Comparison of ENCODE assay signal across 8 cellular contexts in the genomic region with DNA sequence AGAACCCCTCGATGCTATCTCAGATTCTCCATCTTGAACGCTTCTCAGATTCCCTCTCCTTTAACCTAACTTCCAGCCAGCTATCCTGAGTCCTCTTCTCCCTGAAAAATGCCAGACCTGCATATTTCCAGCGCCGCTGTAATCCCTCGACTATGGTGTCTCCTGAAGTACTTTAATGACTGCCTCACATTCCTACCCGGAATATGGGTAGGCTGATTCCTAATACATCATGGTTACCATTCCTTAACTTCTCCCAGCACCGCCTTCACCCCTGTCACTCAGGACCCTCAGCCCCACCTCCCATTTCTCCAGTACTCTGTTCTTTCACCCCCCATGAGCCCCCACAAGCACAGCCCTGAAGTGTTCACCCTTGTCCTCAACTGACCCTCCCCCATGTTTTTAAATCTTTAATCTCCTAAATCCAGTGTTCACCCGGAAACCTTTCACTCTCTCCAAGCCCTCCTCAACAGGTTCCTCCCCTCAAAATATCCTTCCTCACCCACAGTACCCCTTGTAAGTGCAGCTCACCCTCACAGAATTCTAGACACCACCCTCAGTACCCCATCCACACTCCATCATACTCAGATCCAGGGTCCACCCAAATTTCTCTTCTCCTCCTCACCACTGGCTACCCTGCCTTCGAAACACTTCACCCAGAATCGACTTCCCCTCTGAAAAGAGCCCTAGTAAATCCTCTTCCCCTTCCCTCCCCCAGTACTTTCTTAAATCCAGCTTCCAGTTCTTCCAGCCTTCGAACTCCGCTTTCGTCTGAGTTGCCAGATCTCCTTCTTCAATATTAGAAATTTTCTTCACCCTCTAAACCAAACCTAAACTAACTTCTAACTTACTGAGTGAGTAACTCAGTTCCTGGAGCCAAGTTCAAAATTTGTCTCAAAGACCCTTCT. TPM values are rescaled to one million over a fixed set of nuclear protein-coding genes. Genes with fewer than 3 reads are reported as not detected.
DNase-seq lines count a peak whose midpoint lies in the region; ATAC-seq, FAIRE-seq and TF ChIP-seq lines count a peak whose summit lies in the region.

No MANE protein-coding gene starts in this region.

- H3K27me3 Mint-ChIP-seq in T-helper 2 cell treated with Interferon-gamma antibody and Interleukin-4, amounts not matched to agents 5 μg/mL and 100 μg/mL, for 36 hours (ENCODE audit: low read depth), result no peaks in the 10 kb centered on the region
- H3K27me3 Mint-ChIP-seq in T-cell, result no peaks in the 10 kb centered on the region

- peaks cover 9 to 20% (median 12%) of the 10 kb centered on the region in 3 donors for H3K4me1 ChIP-seq in pancreas

- H3K36me3 Mint-ChIP-seq in T-helper 2 cell treated with Interferon-gamma antibody and Interleukin-4, amounts not matched to agents 5 μg/mL and 100 μg/mL, for 36 hours (ENCODE audit: low read depth), result peaks cover 27% of the 10 kb centered on the region
- peaks cover 30% of the 10 kb centered on the region for H3K36me3 Mint-ChIP-seq in T-cell

- POLR2A ChIA-PET in T-cell (lab: Charles Lee), result interaction anchor here (0.6 to 1.2 kb wide), 3 partner anchors 16 to 509 kb away, joined by 3 to 5 read pairs (median 4); no protein-coding TSS in a partner anchor

- no peak for DNase-seq in T-helper 2 cell treated with Interferon-gamma antibody and Interleukin-4, amounts not matched to agents 5 μg/mL and 100 μg/mL, for 36 hours (ENCODE audit: low spot score)
- DNase-seq in T-helper 2 cell (no peak), T-cell (no peak), fibroblast of pulmonary artery (ENCODE audit: low read depth) (peak; percentile 34), pancreas (no peak), ureter (ENCODE audit: low spot score) (no peak), mesenteric fat pad (ENCODE audit: low spot score) (no peak)

- peak overlapping the region; percentile 75 to 95 (median 94) for H3K27ac ChIP-seq in pancreas

- H3K9me3 Mint-ChIP-seq in T-helper 2 cell treated with Interferon-gamma antibody and Interleukin-4, amounts not matched to agents 5 μg/mL and 100 μg/mL, for 36 hours, result no peaks in the 10 kb centered on the region
- no peaks in the 10 kb centered on the region for H3K9me3 Mint-ChIP-seq in T-cell

- WGBS in pancreas, 2 donors, result 29 to 34% methylated on average over 13 of the region's 13 CpGs

- no peak for TF ChIP-seq CTCF in fibroblast of pulmonary artery (IDR thresholded peaks at IDR 0.05; ENCODE audit: low read length, missing control alignments)
- no peak for TF ChIP-seq CTCF in pancreas (IDR thresholded peaks at IDR 0.05)

- peak overlapping the region; percentile 91 for H3K4me3 Mint-ChIP-seq in T-helper 2 cell treated with Interferon-gamma antibody and Interleukin-4, amounts not matched to agents 5 μg/mL and 100 μg/mL, for 36 hours
- peak overlapping the region; percentile 96 to 98 (median 96) for H3K4me3 Mint-ChIP-seq in T-cell

- peaks cover 22% of the 10 kb centered on the region for H3K4me1 Mint-ChIP-seq in T-helper 2 cell treated with Interferon-gamma antibody and Interleukin-4, amounts not matched to agents 5 μg/mL and 100 μg/mL, for 36 hours (ENCODE audit: low read depth)
- H3K4me1 Mint-ChIP-seq in T-cell, result peaks cover 27 to 46% (median 44%) of the 10 kb centered on the region in 3 donors

- no peaks in the 10 kb centered on the region for H3K9me3 ChIP-seq in pancreas

- peak overlapping the region; percentile 94 for H3K27ac Mint-ChIP-seq in T-helper 2 cell treated with Interferon-gamma antibody and Interleukin-4, amounts not matched to agents 5 μg/mL and 100 μg/mL, for 36 hours
- H3K27ac Mint-ChIP-seq in T-cell, result peak overlapping the region; percentile 98 to 99

- FAIRE-seq in pancreas (lab: Jason Lieb, UNC), result no peak

- peak overlapping the region; percentile 84 for H3K4me3 ChIP-seq in fibroblast of pulmonary artery (replicated peaks; ENCODE audit: low read depth, low read length)
- peak overlapping the region; percentile 71 to 100 (median 98) for H3K4me3 ChIP-seq in pancreas

- intact Hi-C loops in pancreas (cut with DNase I), result no loop called here

- ATAC-seq in T-cell (replicated peaks in 1 of 4) (no peak), pancreas (peak; percentile 1 to 10 (median 9)), HG02610 (IDR thresholded peaks at IDR 0.05; ENCODE audit: unreplicated experiment) (no peak)

- H3K36me3 ChIP-seq in pancreas, result peaks cover 0 to 12% (median 4%) of the 10 kb centered on the region in 3 donors

- no peaks in the 10 kb centered on the region for H3K27me3 ChIP-seq in pancreas

- CTCF ChIA-PET in T-cell (lab: Charles Lee), result interaction anchor here in 1 of 2 donors (0.6 kb wide), 1 partner anchor 540 kb away, joined by 3 read pairs; no protein-coding TSS in a partner anchor

RNA-seq across cellular contexts. Expression of a gene that starts 0.9 kb away (rescaled TPM):
- total RNA-seq in T-cell, result 10 to 100 TPM in 4 of 5 donors, 1 to 10 TPM in 1; 9.4 to 17.5 (median 15.9) TPM
- total RNA-seq in pancreas, result 10 to 100 TPM in 5 of 6 donors, 1 to 10 TPM in 1; 9.2 to 13.4 (median 10.9) TPM
- polyA plus RNA-seq in pancreas, result 10 to 100 TPM in 1 of 2 donors, 1 to 10 TPM in 1; 6.3 to 12.4 TPM
- total RNA-seq in ureter, result 28.6 TPM
- total RNA-seq in mesenteric fat pad, result 17.5 TPM

RNA-seq across cellular contexts. Expression of a gene that starts 22.9 kb away (rescaled TPM):
- total RNA-seq in T-cell, result 10 to 100 TPM; 41.4 to 71.3 (median 69.3) TPM
- 10 to 100 TPM; 12.1 to 28.4 (median 16.2) TPM for total RNA-seq in pancreas
- 10 to 100 TPM; 40.6 to 66.9 TPM for polyA plus RNA-seq in pancreas
- 58.2 TPM for total RNA-seq in ureter
- total RNA-seq in mesenteric fat pad, result 48.2 TPM

RNA-seq across cellular contexts. Expression of a gene that starts 40.8 kb away (rescaled TPM):
- total RNA-seq in T-cell (10 to 100 TPM; 43.7 to 51.9 (median 51.3) TPM), pancreas (10 to 100 TPM in 5 of 6 donors, 1 to 10 TPM in 1; 7.8 to 16.7 (median 13.3) TPM), ureter (36.0 TPM), mesenteric fat pad (35.7 TPM)
- polyA plus RNA-seq in pancreas, result 10 to 100 TPM; 42.0 to 56.3 TPM

RNA-seq across cellular contexts. Expression of a gene that starts 55.1 kb away (rescaled TPM):
- under 1 TPM in 2 of 5 donors, not detected in 3; 0.14 to 0.26 TPM for total RNA-seq in T-cell
- not detected for total RNA-seq in pancreas
- polyA plus RNA-seq in pancreas, result under 1 TPM; 0.15 to 0.35 TPM
- total RNA-seq in ureter, result not detected
- total RNA-seq in mesenteric fat pad, result 0.42 TPM

Comparison
In these comparisons a context has a peak if more than half of its experiments do, and no peak if none do; other contexts are left out.
1. ATAC-seq: peak in pancreas (4 of 4); none in T-cell (0 of 4) and HG02610 (single experiment).